ENCODE assay signal across 9 cellular contexts in genomic region chr21:35226302-35226701, GRCh38.
DNase-seq lines count a peak whose midpoint lies in the region; ATAC-seq and TF ChIP-seq lines count a peak whose summit lies in the region.
"Had no signal": no experiment of that assay in that cellular context is flagged by ENCODE, and none has a peak within 500 bp of the region (broad histone marks: within the 10 kb centered on the region; RNA-seq: fewer than 3 reads in every experiment).

No MANE protein-coding gene starts in this region.

- H3K27me3 ChIP-seq in GM23248 (replicated peaks; ENCODE audit: insufficient read depth) (no peaks in the 10 kb centered on the region), SJCRH30 (no peaks in the 10 kb centered on the region), skeletal muscle tissue (ENCODE audit: control insufficient read depth in 3 of 3, insufficient read depth in 3 of 3, low read length in 3 of 3) (no peaks in the 10 kb centered on the region)
- H3K27me3 ChIP-seq: SJSA1 had no signal

- H3K4me3 Mint-ChIP-seq in glutamatergic neuron (ENCODE audit: unreplicated experiment) = no peak overlapping the region

- H3K27me3 Mint-ChIP-seq in glutamatergic neuron (ENCODE audit: unreplicated experiment) = no peaks in the 10 kb centered on the region

- peaks cover 21% of the 10 kb centered on the region for H3K4me1 Mint-ChIP-seq in glutamatergic neuron (ENCODE audit: low read depth, unreplicated experiment)

- H3K4me3 ChIP-seq in GM23248 = no peak overlapping the region
- no peak overlapping the region for H3K4me3 ChIP-seq in SJCRH30
- no peak overlapping the region for H3K4me3 ChIP-seq in fibroblast of villous mesenchyme (ENCODE audit: low read depth, low read length)
- H3K4me3 ChIP-seq in skeletal muscle tissue (ENCODE audit: low read length in 3 of 3) = peak overlapping the region in 1 of 3 donors; percentile 17
- H3K4me3 ChIP-seq: SJSA1 had no signal

- no peak overlapping the region for H3K9ac ChIP-seq in GM23248
- H3K9ac ChIP-seq in skeletal muscle tissue (ENCODE audit: low read depth in 1 of 3, low read length in 3 of 3) = peak overlapping the region; percentile 52 to 72 (median 69)

- in situ Hi-C loops in GM23248 (cut with MboI) = no loop called here

- no peaks in the 10 kb centered on the region for H3K79me2 ChIP-seq in GM23248 (ENCODE audit: insufficient read depth)

- H3K9me3 ChIP-seq in GM23248 (ENCODE audit: low read depth) (no peaks in the 10 kb centered on the region), SJCRH30 (replicated peaks) (no peaks in the 10 kb centered on the region), skeletal muscle tissue (ENCODE audit: control insufficient read depth in 3 of 3, low read length in 3 of 3) (no peaks in the 10 kb centered on the region)
- H3K9me3 ChIP-seq: SJSA1 had no signal

- no peaks in the 10 kb centered on the region for H3K36me3 Mint-ChIP-seq in glutamatergic neuron (ENCODE audit: unreplicated experiment)

- no peaks in the 10 kb centered on the region for H3K9me2 ChIP-seq in GM23248 (ENCODE audit: insufficient read depth)

- WGBS in GM23248 (ENCODE audit: low coverage in 1 of 2, low lambda C conversion rate in 2 of 2, missing lambda C conversion rate in 2 of 2), 2 experiments = 81 to 87% methylated on average over 7 of the region's 7 CpGs

- peaks cover 4% of the 10 kb centered on the region; the same call in 1 of the 2 replicates for H3F3A ChIP-seq in GM23248 (ENCODE audit: insufficient read depth)

- H4K20me1 ChIP-seq in GM23248 (ENCODE audit: insufficient read depth) = no peaks in the 10 kb centered on the region

- no peak overlapping the region for H3K4me2 ChIP-seq in GM23248 (ENCODE audit: unreplicated experiment)

- H3K27ac Mint-ChIP-seq in glutamatergic neuron (ENCODE audit: unreplicated experiment) = no peak overlapping the region

- H3K27ac ChIP-seq in GM23248 = no peak overlapping the region
- H3K27ac ChIP-seq in SJCRH30 = peak overlapping the region; percentile 73
- H3K27ac ChIP-seq in skeletal muscle tissue (ENCODE audit: low read depth, low read length) = peak overlapping the region; percentile 93
- H3K27ac ChIP-seq: SJSA1 had no signal

- no peak overlapping the region; the same call in 1 of the 2 replicates for H2AFZ ChIP-seq in GM23248

- H3K36me3 ChIP-seq in GM23248 (ENCODE audit: low read depth) (no peaks in the 10 kb centered on the region), SJCRH30 (no peaks in the 10 kb centered on the region), skeletal muscle tissue (ENCODE audit: control insufficient read depth in 3 of 3, insufficient read depth in 3 of 3, low read length in 3 of 3) (no peaks in the 10 kb centered on the region)
- H3K36me3 ChIP-seq: SJSA1 had no signal

- TF ChIP-seq CTCF in fibroblast of villous mesenchyme (IDR thresholded peaks at IDR 0.05; ENCODE audit: insufficient read depth, low read depth, low read length) = no peak
- TF ChIP-seq CTCF in glutamatergic neuron (IDR thresholded peaks at IDR 0.05; ENCODE audit: partially characterized antibody, unreplicated experiment) = no peak

- no peak for ATAC-seq in GM21515 (IDR thresholded peaks at IDR 0.05; ENCODE audit: unreplicated experiment)

- H3K4me1 ChIP-seq in GM23248 (ENCODE audit: insufficient read depth) (peaks cover 12% of the 10 kb centered on the region), SJCRH30 (peaks cover 37% of the 10 kb centered on the region), skeletal muscle tissue (ENCODE audit: control insufficient read depth in 3 of 3, insufficient read depth in 3 of 3, low read length in 3 of 3) (peaks cover 51 to 55% (median 52%) of the 10 kb centered on the region in 3 donors)

- DNase-seq in GM23248 (peak; percentile 48), SJCRH30 (peak; percentile 34 to 51), fibroblast of villous mesenchyme (ENCODE audit: low read depth) (peak; percentile 68), glutamatergic neuron (no peak), GOT3 (lab: John Stamatoyannopoulos, UW) (no peak)

- H3K9me3 Mint-ChIP-seq in glutamatergic neuron (ENCODE audit: unreplicated experiment) = peaks cover 6% of the 10 kb centered on the region
- H3K9me3 Mint-ChIP-seq: activated T-helper 1 cell treated with anti-CD3 and anti-CD28 coated beads, Interleukin-12 subunit alpha, Interleukin-12 subunit beta, Interleukin-2, Interleukin-4 antibody, amounts not matched to agents 30 ng/mL and 10 ng/mL and 1 ng/mL, durations not matched to agents 14 hours and 24 hours and 36 hours had no signal

Comparison
In these comparisons a context has a peak if more than half of its experiments do, and no peak if none do; other contexts are left out.
1. DNase-seq: peak in GM23248 (single experiment), SJCRH30 (2 of 2) and fibroblast of villous mesenchyme (single experiment); none in glutamatergic neuron (single experiment) and GOT3 (single experiment).